In genomic region chr6:83904395-83904794, GRCh38 we compare ENCODE assay signal across 24 cellular contexts. TPM values are rescaled to one million over a fixed set of nuclear protein-coding genes. Genes with fewer than 3 reads are reported as not detected.
"Had no signal": no experiment of that assay in that cellular context is flagged by ENCODE, and none has a peak within 500 bp of the region (broad histone marks: within the 10 kb centered on the region; RNA-seq: fewer than 3 reads in every experiment).

No MANE protein-coding gene starts in this region.

- H3K27ac ChIP-seq: KMS-11, SJSA1, SK-N-MC had no signal

- H3K9me3 ChIP-seq: SJSA1 had no signal

- DNase-seq: IMR-90, Kasumi-1, MM.1S, NCI-H1092 treated with DMSO at 0.1 percent for 48 hours, NCI-H1436, NCI-H187, NCI-H2029, NCI-H2081 treated with DMSO at 0.1 percent for 48 hours, NCI-H2171, NCI-H226, NCI-H446, NCI-H510A, NCI-H524 treated with DMSO at 0.1 percent for 48 hours, NCI-H69, NCI-H774, Right ventricle myocardium superior, RPMI8226, SIG-M5 had no signal

- H3K4me3 ChIP-seq: SJSA1, SK-N-MC had no signal

- H3K36me3 ChIP-seq: SJSA1 had no signal

- H3K27me3 ChIP-seq: SJSA1 had no signal

- H3K4me1 ChIP-seq: SJSA1 had no signal

- H3K9ac ChIP-seq: KMS-11 had no signal

- FAIRE-seq: RCC 7860 had no signal

- H3K4me2 ChIP-seq: KMS-11 had no signal

RNA-seq across cellular contexts. Expression of gene RIPPLY2, which starts 51.2 kb away (rescaled TPM):
- total RNA-seq: HT-29, IMR-90, M059J, Right ventricle myocardium superior, SJSA1 had no signal
